Comparison of ENCODE assay signal across 8 cellular contexts in genomic region chr11:124745835-124746620, GRCh38. TPM values are rescaled to one million over a fixed set of nuclear protein-coding genes. Genes with fewer than 3 reads are reported as not detected.
A peak's percentile ranks its signal among the peaks of the same experiment; 100 is the strongest.
DNase-seq lines count a peak whose midpoint lies in the region; ATAC-seq, FAIRE-seq and TF ChIP-seq lines count a peak whose summit lies in the region.

No MANE protein-coding gene starts in this region.

- no peak overlapping the region for H3K9ac ChIP-seq in muscle layer of colon (ENCODE audit: low read length)

- no peaks in the 10 kb centered on the region for H3K36me3 ChIP-seq in Panc1 (ENCODE audit: control insufficient read depth, insufficient read depth, low read length)
- H3K36me3 ChIP-seq in muscle layer of colon (ENCODE audit: insufficient read depth, low read length) = no peaks in the 10 kb centered on the region
- no peaks in the 10 kb centered on the region for H3K36me3 ChIP-seq in vagina

- H3K9me3 ChIP-seq in Panc1 (ENCODE audit: control insufficient read depth, insufficient read depth, low read depth, low read length) = no peaks in the 10 kb centered on the region
- no peaks in the 10 kb centered on the region for H3K9me3 ChIP-seq in muscle layer of colon (ENCODE audit: low read length)
- H3K9me3 ChIP-seq in vagina = no peaks in the 10 kb centered on the region

- H3K27ac ChIP-seq in Panc1 (ENCODE audit: low read length) (no peak overlapping the region), coronary artery (peak overlapping the region in 1 of 2 donors; percentile 76), muscle layer of colon (ENCODE audit: low read depth, low read length) (no peak overlapping the region), vagina (peak overlapping the region; percentile 65)

- H3K27me3 ChIP-seq in Panc1 (ENCODE audit: control insufficient read depth, insufficient read depth, low read length) (peaks cover 31% of the 10 kb centered on the region), muscle layer of colon (ENCODE audit: control insufficient read depth in 1 of 2, insufficient read depth in 2 of 2, low read length in 2 of 2) (peaks cover 70 to 85% of the 10 kb centered on the region in 2 donors), vagina (no peaks in the 10 kb centered on the region)

- TF ChIP-seq POLR2A in vagina (IDR thresholded peaks at IDR 0.05) = no peak

- H3K4me3 ChIP-seq in Panc1 (ENCODE audit: low read depth in 2 of 2, low read length in 2 of 2) = peak overlapping the region; percentile 48 to 80
- H3K4me3 ChIP-seq in coronary artery = peak overlapping the region; percentile 63
- H3K4me3 ChIP-seq in muscle layer of colon (ENCODE audit: low read depth in 1 of 2, low read length in 2 of 2) = peak overlapping the region; percentile 41 to 65
- H3K4me3 ChIP-seq in vagina = peak overlapping the region; percentile 48 to 55

- TF ChIP-seq CTCF in Panc1 (IDR thresholded peaks at IDR 0.05) = peak; percentile 39; the same call in 1 of the 2 replicates
- TF ChIP-seq CTCF in coronary artery (IDR thresholded peaks at IDR 0.05) = no peak
- TF ChIP-seq CTCF in vagina (IDR thresholded peaks at IDR 0.05) = no peak

- peak; percentile 6 for ATAC-seq in HG02763 (IDR thresholded peaks at IDR 0.05; ENCODE audit: unreplicated experiment)
- peak; percentile 58 for ATAC-seq in Panc1
- ATAC-seq in HG03469 (IDR thresholded peaks at IDR 0.05; ENCODE audit: unreplicated experiment) = no peak

- CTCF ChIA-PET in Panc1 (lab: Charles Lee) = interaction anchor here (0.6 to 1.3 kb wide), 5 partner anchors 12 to 1666 kb away, joined by 3 to 7 read pairs (median 3); no protein-coding TSS in a partner anchor

- POLR2A ChIA-PET in Panc1 (lab: Charles Lee) = no interaction called here

- DNase-seq in GM18507 (ENCODE audit: extremely low spot score, insufficient read length, low read depth) (no peak), Panc1 (ENCODE audit: low read depth, low spot score) (no peak), coronary artery (ENCODE audit: low spot score) (no peak), vagina (ENCODE audit: extremely low spot score in 2 of 2) (no peak), cerebellar cortex (ENCODE audit: low spot score) (no peak)

- intact Hi-C loops in Panc1 (cut with micrococcal nuclease; ENCODE audit: unreplicated experiment) = loop anchor here (5.0 kb wide), 1 partner anchor 79 kb away; no protein-coding TSS in a partner anchor
- intact Hi-C loops in vagina (cut with DNase I) = loop anchor here (5.0 kb wide), 1 partner anchor 74 kb away; the partner anchor contains the start of genes SIAE and SPA17

- no TSS peak for BruUV-seq in Panc1 (replicated peaks; lab: Mats Ljungman, UMichigan)

- H3K4me1 ChIP-seq in Panc1 (ENCODE audit: control insufficient read depth, insufficient read depth, low read length) (peaks cover 4% of the 10 kb centered on the region; the same call in 1 of the 2 replicates), muscle layer of colon (ENCODE audit: insufficient read depth, low read length) (peaks cover 8% of the 10 kb centered on the region), vagina (peaks cover 23% of the 10 kb centered on the region)

- in situ Hi-C loops in Panc1 (cut with HindIII; ENCODE audit: low pct_unique_long_range_greater_than_20kb, low sequenced_read_pairs) = no loop called here

- FAIRE-seq in GM18507 (lab: Jason Lieb, UNC) = peak; percentile 41

RNA-seq across cellular contexts. Expression of gene VSIG2, which starts 6.0 kb away (rescaled TPM):
- total RNA-seq in Panc1 (2021; ENCODE audit: unreplicated experiment) (not detected), vagina (0.74 TPM)
- not detected for polyA plus RNA-seq in Panc1 (2012; ENCODE audit: insufficient read length)

RNA-seq across cellular contexts. Expression of gene NRGN, which starts 6.3 kb away (rescaled TPM):
- 5.7 TPM for total RNA-seq in Panc1 (2021; ENCODE audit: unreplicated experiment)
- 2.1 TPM for polyA plus RNA-seq in Panc1 (2012; ENCODE audit: insufficient read length)
- 0.98 TPM for total RNA-seq in vagina

RNA-seq across cellular contexts. Expression of gene ESAM, which starts 16.1 kb away (rescaled TPM):
- total RNA-seq in Panc1 (2021; ENCODE audit: unreplicated experiment) (1.6 TPM), vagina (34.9 TPM)
- 1.2 TPM for polyA plus RNA-seq in Panc1 (2012; ENCODE audit: insufficient read length)

RNA-seq across cellular contexts. Expression of gene MSANTD2, which starts 54.2 kb away (rescaled TPM):
- total RNA-seq in Panc1 (2021; ENCODE audit: unreplicated experiment) (20.5 TPM), vagina (9.8 TPM)
- polyA plus RNA-seq in Panc1 (2012; ENCODE audit: insufficient read length) = 12.2 TPM

Comparison
In these comparisons a context has a peak if more than half of its experiments do, and no peak if none do; other contexts are left out.
1. RNA of gene ESAM, which starts 16.1 kb away (total RNA-seq): 34.9 TPM in vagina (single experiment); 1.6 TPM in Panc1 (single experiment); every median in the first group is over 10 times any median in the second.
2. Peak in every context shown above with its lines, with median percentiles within 50 percentile points of each other: H3K4me3 ChIP-seq.